10 cellular contexts compared by ENCODE assay signal in genomic region chr19:58556633-58557252, GRCh38. TPM values are rescaled to one million over a fixed set of nuclear protein-coding genes. Genes with fewer than 3 reads are reported as not detected.
A peak's percentile ranks its signal among the peaks of the same experiment; 100 is the strongest.
DNase-seq lines count a peak whose midpoint lies in the region; ATAC-seq lines count a peak whose summit lies in the region.
"Had no signal": no experiment of that assay in that cellular context is flagged by ENCODE, and none has a peak within 500 bp of the region (broad histone marks: within the 10 kb centered on the region; RNA-seq: fewer than 3 reads in every experiment).

No MANE protein-coding gene starts in this region.

- H3K9me3 Mint-ChIP-seq in CD4-positive, CD25-positive, alpha-beta regulatory T cell, result peaks cover 0 to 2% (median 0%) of the 10 kb centered on the region in 7 donors

- DNase-seq in CD4-positive, CD25-positive, alpha-beta regulatory T cell, result no peak
- DNase-seq in NT2/D1 (ENCODE audit: low read depth, low spot score), result no peak
- DNase-seq in effector memory CD4-positive, alpha-beta T cell, result no peak
- no peak for DNase-seq in neuronal stem cell (ENCODE audit: low spot score)
- no peak for DNase-seq in NCI-H774 (lab: John Stamatoyannopoulos, UW)
- DNase-seq in DMS79 treated with DMSO at 0.1 percent for 48 hours (lab: John Stamatoyannopoulos, UW), result no peak
- no peak for DNase-seq in globus pallidus (ENCODE audit: low spot score)
- DNase-seq: effector CD8-positive, alpha-beta T cell; NCI-H2107 had no signal

- H3K4me1 Mint-ChIP-seq in CD4-positive, CD25-positive, alpha-beta regulatory T cell, result peaks cover 0 to 84% (median 46%) of the 10 kb centered on the region in 4 donors

- no peak overlapping the region for H3K4ac ChIP-seq in neuronal stem cell (ENCODE audit: low read length)

- H2BK120ac ChIP-seq in neuronal stem cell (ENCODE audit: low read depth, low read length), result no peak overlapping the region

- peak overlapping the region; percentile 81 for H3K4me3 ChIP-seq in CD4-positive, CD25-positive, alpha-beta regulatory T cell (ENCODE audit: low read depth, low read length)
- H3K4me3 ChIP-seq in NT2/D1 (ENCODE audit: insufficient read length, low read depth) (peak overlapping the region; percentile 50), neuronal stem cell (ENCODE audit: low read length in 2 of 2) (peak overlapping the region in 1 of 2 donors; percentile 84)
- no peak overlapping the region for H3K4me3 ChIP-seq in effector memory CD4-positive, alpha-beta T cell (ENCODE audit: insufficient read depth, low read depth, low read length, poor library complexity, severe bottlenecking)

- H3K18ac ChIP-seq in neuronal stem cell (ENCODE audit: low read length), result no peak overlapping the region

- peak overlapping the region; percentile 76 to 97 (median 96) for H3K4me3 Mint-ChIP-seq in CD4-positive, CD25-positive, alpha-beta regulatory T cell

- no peaks in the 10 kb centered on the region for H3K9me3 ChIP-seq in CD4-positive, CD25-positive, alpha-beta regulatory T cell (ENCODE audit: control insufficient read depth in 2 of 2, low read length in 2 of 2)
- H3K9me3 ChIP-seq in NT2/D1 (ENCODE audit: insufficient read depth, low read length) (no peaks in the 10 kb centered on the region), neuronal stem cell (replicated peaks in 1 of 2; ENCODE audit: control insufficient read depth in 2 of 2, insufficient read depth in 1 of 2, low read depth in 1 of 2, low read length in 2 of 2) (peaks cover 0 to 1% of the 10 kb centered on the region in 2 donors)
- H3K9me3 ChIP-seq in effector memory CD4-positive, alpha-beta T cell (ENCODE audit: control insufficient read depth, low read length), result no peaks in the 10 kb centered on the region

- H3K27me3 ChIP-seq in CD4-positive, CD25-positive, alpha-beta regulatory T cell (ENCODE audit: control insufficient read depth, insufficient read depth, low read length), result no peaks in the 10 kb centered on the region
- H3K27me3 ChIP-seq in NT2/D1 (ENCODE audit: insufficient read depth, insufficient read length) (no peaks in the 10 kb centered on the region), neuronal stem cell (ENCODE audit: control insufficient read depth in 3 of 3, insufficient read depth in 3 of 3, low read depth in 1 of 3, low read length in 3 of 3) (peaks cover 0 to 3% (median 0%) of the 10 kb centered on the region in 3 experiments)
- no peaks in the 10 kb centered on the region for H3K27me3 ChIP-seq in effector memory CD4-positive, alpha-beta T cell (replicated peaks; ENCODE audit: control insufficient read depth, insufficient read depth, low read length, poor library complexity, severe bottlenecking)

- H3K36me3 ChIP-seq in CD4-positive, CD25-positive, alpha-beta regulatory T cell (ENCODE audit: control insufficient read depth, insufficient read depth, low read length), result peaks cover 22% of the 10 kb centered on the region
- H3K36me3 ChIP-seq in NT2/D1 (ENCODE audit: insufficient read depth, insufficient read length, low read length) (peaks cover 43% of the 10 kb centered on the region), neuronal stem cell (replicated peaks in 1 of 2; ENCODE audit: control insufficient read depth in 2 of 2, insufficient read depth in 2 of 2, low read length in 2 of 2) (peaks cover 25 to 47% of the 10 kb centered on the region in 2 donors)
- peaks cover 12% of the 10 kb centered on the region for H3K36me3 ChIP-seq in effector memory CD4-positive, alpha-beta T cell (ENCODE audit: control insufficient read depth, insufficient read depth, low read length)

- H3K36me3 Mint-ChIP-seq in CD4-positive, CD25-positive, alpha-beta regulatory T cell, result peaks cover 27% of the 10 kb centered on the region

- peak overlapping the region; percentile 93 for H3K27ac ChIP-seq in CD4-positive, CD25-positive, alpha-beta regulatory T cell (ENCODE audit: insufficient read depth, low read length, poor library complexity, severe bottlenecking)
- peak overlapping the region; percentile 95 for H3K27ac ChIP-seq in effector memory CD4-positive, alpha-beta T cell (ENCODE audit: insufficient read depth, low read length, poor library complexity, severe bottlenecking)
- H3K27ac ChIP-seq in neuronal stem cell (replicated peaks; ENCODE audit: low read length), result no peak overlapping the region

- H3K4me2 ChIP-seq in neuronal stem cell (ENCODE audit: insufficient read depth, low read length, poor library complexity, severe bottlenecking), result no peak overlapping the region

- peaks cover 4% of the 10 kb centered on the region for H3K79me1 ChIP-seq in neuronal stem cell (ENCODE audit: low read depth, low read length)

- H3K27ac Mint-ChIP-seq in CD4-positive, CD25-positive, alpha-beta regulatory T cell, result peak overlapping the region; percentile 38 to 98 (median 62)

- no peak overlapping the region for H4K8ac ChIP-seq in neuronal stem cell (ENCODE audit: low read depth, low read length)

- peaks cover 59% of the 10 kb centered on the region for H3K4me1 ChIP-seq in CD4-positive, CD25-positive, alpha-beta regulatory T cell (ENCODE audit: control insufficient read depth, insufficient read depth, low read length, poor library complexity, severe bottlenecking)
- H3K4me1 ChIP-seq in NT2/D1 (ENCODE audit: insufficient read depth, insufficient read length), result no peaks in the 10 kb centered on the region
- H3K4me1 ChIP-seq in effector memory CD4-positive, alpha-beta T cell (ENCODE audit: control insufficient read depth, insufficient read depth, low read length, poor library complexity, severe bottlenecking), result peaks cover 43% of the 10 kb centered on the region
- peaks cover 13 to 28% of the 10 kb centered on the region in 2 donors for H3K4me1 ChIP-seq in neuronal stem cell (ENCODE audit: control insufficient read depth in 2 of 2, insufficient read depth in 1 of 2, low read depth in 1 of 2, low read length in 2 of 2)

- H3K9ac ChIP-seq in NT2/D1 (ENCODE audit: insufficient read length, low read depth), result peak overlapping the region; percentile 50
- peak overlapping the region; percentile 60 for H3K9ac ChIP-seq in neuronal stem cell (ENCODE audit: low read depth, low read length, poor library complexity)

- no peak overlapping the region for H2AK5ac ChIP-seq in neuronal stem cell (ENCODE audit: low read depth, low read length)

- no peak for ATAC-seq in CD4-positive, CD25-positive, alpha-beta regulatory T cell (ENCODE audit: low read depth in 2 of 2)
- ATAC-seq in GM21367 (IDR thresholded peaks at IDR 0.05; ENCODE audit: unreplicated experiment), result no peak

- no peak overlapping the region for H2BK15ac ChIP-seq in neuronal stem cell (ENCODE audit: low read length)

- WGBS in neuronal stem cell (ENCODE audit: extremely low coverage in 2 of 2, insufficient read length in 2 of 2, insufficient replicate concordance in 1 of 2), 2 donors, result no CpG with 5 or more reads among the region's 11 CpGs

- no peak overlapping the region for H2BK12ac ChIP-seq in neuronal stem cell (ENCODE audit: low read length)

- peak overlapping the region; percentile 49 for H2BK5ac ChIP-seq in neuronal stem cell (ENCODE audit: low read length)

- no peak overlapping the region for H2AFZ ChIP-seq in neuronal stem cell (ENCODE audit: low read length)

- H4K91ac ChIP-seq in neuronal stem cell (ENCODE audit: low read depth, low read length, poor library complexity), result no peak overlapping the region

- H3K27me3 Mint-ChIP-seq in CD4-positive, CD25-positive, alpha-beta regulatory T cell, result no peaks in the 10 kb centered on the region

- H3K14ac ChIP-seq in neuronal stem cell (ENCODE audit: low read length), result no peak overlapping the region

- H3K23ac ChIP-seq in neuronal stem cell (ENCODE audit: low read depth, low read length, poor library complexity), result peak overlapping the region; percentile 67

RNA-seq across cellular contexts. Expression of gene UBE2M, which starts 1.7 kb away (rescaled TPM):
- 50.2 TPM for total RNA-seq in CD4-positive, CD25-positive, alpha-beta regulatory T cell
- 10 to 100 TPM in 2 of 4 donors, 1 to 10 TPM in 2; 8.7 to 17.2 (median 12.9) TPM for polyA plus RNA-seq in CD4-positive, CD25-positive, alpha-beta regulatory T cell
- polyA plus RNA-seq in neuronal stem cell (2013, experiment 1 of 2), result 86.2 TPM
- 86.9 TPM for polyA plus RNA-seq in neuronal stem cell (2013, experiment 2 of 2)

RNA-seq across cellular contexts. Expression of gene CHMP2A, which starts 1.8 kb away (rescaled TPM):
- total RNA-seq in CD4-positive, CD25-positive, alpha-beta regulatory T cell, result 83.1 TPM
- 100 to 1,000 TPM; 210 to 273 (median 240) TPM for polyA plus RNA-seq in CD4-positive, CD25-positive, alpha-beta regulatory T cell
- polyA plus RNA-seq in neuronal stem cell (2013, experiment 1 of 2), result 108 TPM
- 109 TPM for polyA plus RNA-seq in neuronal stem cell (2013, experiment 2 of 2)

RNA-seq across cellular contexts. Expression of gene TRIM28, which starts 12.9 kb away (rescaled TPM):
- 379 TPM for total RNA-seq in CD4-positive, CD25-positive, alpha-beta regulatory T cell
- 10 to 100 TPM; 34.5 to 52.4 (median 44.0) TPM for polyA plus RNA-seq in CD4-positive, CD25-positive, alpha-beta regulatory T cell
- polyA plus RNA-seq in neuronal stem cell (2013, experiment 1 of 2), result 759 TPM
- polyA plus RNA-seq in neuronal stem cell (2013, experiment 2 of 2), result 741 TPM

RNA-seq across cellular contexts. Expression of gene MZF1, which starts 16.4 kb away (rescaled TPM):
- total RNA-seq in CD4-positive, CD25-positive, alpha-beta regulatory T cell, result 15.6 TPM
- 1 to 10 TPM; 7.4 to 8.9 (median 7.9) TPM for polyA plus RNA-seq in CD4-positive, CD25-positive, alpha-beta regulatory T cell
- polyA plus RNA-seq in neuronal stem cell (2013, experiment 1 of 2), result 17.1 TPM
- polyA plus RNA-seq in neuronal stem cell (2013, experiment 2 of 2), result 16.7 TPM

RNA-seq across cellular contexts. Expression of gene ZBTB45, which starts 37.1 kb away (rescaled TPM):
- 8.0 TPM for total RNA-seq in CD4-positive, CD25-positive, alpha-beta regulatory T cell
- 1 to 10 TPM; 4.2 to 5.7 (median 4.9) TPM for polyA plus RNA-seq in CD4-positive, CD25-positive, alpha-beta regulatory T cell
- polyA plus RNA-seq in neuronal stem cell (2013, experiment 1 of 2), result 14.3 TPM
- polyA plus RNA-seq in neuronal stem cell (2013, experiment 2 of 2), result 14.8 TPM
